ENCODE assay signal across 20 cellular contexts in the genomic region with DNA sequence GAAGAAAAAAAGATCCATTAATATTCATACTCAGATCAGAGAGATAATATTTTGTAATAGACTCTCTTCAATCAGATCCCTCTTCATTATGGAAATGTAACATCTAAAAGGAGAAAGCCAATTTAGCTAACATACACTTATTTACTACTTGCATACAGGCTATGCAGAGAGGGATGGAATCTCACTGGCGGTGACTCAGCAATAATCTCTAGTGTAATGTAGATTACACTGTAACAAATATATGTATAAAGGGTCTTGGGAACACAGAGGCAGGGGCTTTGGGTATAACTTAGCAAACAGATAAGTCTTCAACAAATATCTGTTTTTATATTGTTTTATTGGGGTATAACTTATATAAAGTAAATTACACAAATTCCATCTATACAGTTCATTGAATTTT.
DNase-seq lines count a peak whose midpoint lies in the region; FAIRE-seq and TF ChIP-seq lines count a peak whose summit lies in the region.
"Had no signal": no experiment of that assay in that cellular context is flagged by ENCODE, and none has a peak within 500 bp of the region (broad histone marks: within the 10 kb centered on the region; RNA-seq: fewer than 3 reads in every experiment).

No MANE protein-coding gene starts in this region.

- no peak overlapping the region for H3K18ac ChIP-seq in H1 (ENCODE audit: extremely low read depth, low read length)

- H3K56ac ChIP-seq in H1 (replicated peaks; ENCODE audit: insufficient read length, low read depth, low read length): no peak overlapping the region

- 67% methylated on average over 1 of the region's 1 CpG; no CpG with 5 or more reads in 1 of the 2 experiments for WGBS in H1 (ENCODE audit: extremely low coverage in 1 of 2, insufficient coverage in 1 of 2, insufficient read length in 1 of 2, insufficient replicate concordance in 2 of 2, low coverage in 1 of 2, low lambda C conversion rate in 2 of 2, missing lambda C conversion rate in 1 of 2), 2 experiments

- H3K23ac ChIP-seq in H1 (ENCODE audit: insufficient read length): no peak overlapping the region

- H2AK5ac ChIP-seq in H1 (ENCODE audit: low read depth, low read length): no peak overlapping the region

- H3K27ac Mint-ChIP-seq in nephron: peak overlapping the region; percentile 51 to 80 (median 58)
- H3K27ac Mint-ChIP-seq: activated CD4-positive, alpha-beta memory T cell treated with anti-CD3 and anti-CD28 coated beads for 36 hours; activated naive CD8-positive, alpha-beta T cell treated with anti-CD3 and anti-CD28 coated beads for 36 hours had no signal

- H3K4ac ChIP-seq in H1 (replicated peaks; ENCODE audit: insufficient read length, low read depth, low read length): no peak overlapping the region

- H3K27me3 ChIP-seq in H1 (replicated peaks in 1 of 4; ENCODE audit: control insufficient read depth in 3 of 4, extremely low read depth in 1 of 4, insufficient read depth in 3 of 4, low read length in 3 of 4): no peaks in the 10 kb centered on the region
- H3K27me3 ChIP-seq: Peyer's patch, upper lobe of right lung had no signal

- no peak overlapping the region for H4K8ac ChIP-seq in H1 (ENCODE audit: extremely low read depth, insufficient read depth, low read length)

- no peak overlapping the region for H4K91ac ChIP-seq in H1 (replicated peaks; ENCODE audit: insufficient read length, low read length)

- peaks cover 21% of the 10 kb centered on the region for H3K4me1 Mint-ChIP-seq in nephron
- H3K4me1 Mint-ChIP-seq: activated naive CD8-positive, alpha-beta T cell treated with anti-CD3 and anti-CD28 coated beads for 36 hours had no signal

- no peak overlapping the region for H3K27ac ChIP-seq in H1 (ENCODE audit: low read depth, low read length)
- no peak overlapping the region for H3K27ac ChIP-seq in substantia nigra (ENCODE audit: low read depth, low read length, poor library complexity, severe bottlenecking)
- H3K27ac ChIP-seq: HL-60, Peyer's patch, upper lobe of right lung had no signal

- no peak overlapping the region for H3K14ac ChIP-seq in H1 (ENCODE audit: insufficient read length)

- no peak overlapping the region for H2BK15ac ChIP-seq in H1 (ENCODE audit: low read length)

- CTCF ChIA-PET in H1 (lab: Charles Lee; ENCODE audit: partially characterized antibody): interaction anchor here (0.6 to 2.5 kb wide), 6 partner anchors 9 to 105 kb away, joined by 3 to 9 read pairs (median 3); no protein-coding TSS in a partner anchor

- H3K4me3 ChIP-seq in H1 (ENCODE audit: extremely low read depth in 1 of 4, insufficient read depth in 2 of 4, low read depth in 3 of 4, low read length in 4 of 4): no peak overlapping the region
- H3K4me3 ChIP-seq: Peyer's patch, upper lobe of right lung had no signal

- no peaks in the 10 kb centered on the region for H3K23me2 ChIP-seq in H1 (ENCODE audit: low read depth, low read length)

- H3K79me2 ChIP-seq in H1 (ENCODE audit: control insufficient read depth in 1 of 2, insufficient read depth in 2 of 2, low read length in 2 of 2): no peaks in the 10 kb centered on the region; a peak in 1 of 4 replicates

- H4K5ac ChIP-seq in H1 (ENCODE audit: insufficient read length, low read depth, low read length): no peak overlapping the region

- H2BK120ac ChIP-seq in H1 (replicated peaks; ENCODE audit: low read depth, low read length): no peak overlapping the region

- no peak overlapping the region for H2AFZ ChIP-seq in H1 (ENCODE audit: low read length)

- TF ChIP-seq CTCF in H1 (IDR thresholded peaks at IDR 0.05; ENCODE audit: control extremely low read depth in 1 of 3, insufficient read depth in 1 of 3, low read depth in 1 of 3, low read length in 3 of 3): no peak
- TF ChIP-seq CTCF in nephron (IDR thresholded peaks at IDR 0.05; ENCODE audit: unreplicated experiment in 3 of 3): no peak

- H3K36me3 ChIP-seq in H1 (ENCODE audit: control insufficient read depth in 2 of 4, insufficient read depth in 4 of 4, low read length in 3 of 4): peaks cover 5 to 62% (median 17%) of the 10 kb centered on the region in 4 experiments; a peak in 6 of 8 replicates
- H3K36me3 ChIP-seq: Peyer's patch, upper lobe of right lung had no signal

- no peak for FAIRE-seq in H1 (lab: Jason Lieb, UNC)
- FAIRE-seq in urothelium cell line (lab: Jason Lieb, UNC): no peak
- FAIRE-seq: A204.1, frontal cortex had no signal

- no peak overlapping the region for H3K4me3 Mint-ChIP-seq in nephron
- H3K4me3 Mint-ChIP-seq: activated CD4-positive, alpha-beta memory T cell treated with anti-CD3 and anti-CD28 coated beads for 36 hours; activated naive CD8-positive, alpha-beta T cell treated with anti-CD3 and anti-CD28 coated beads for 36 hours; activated T-cell treated with anti-CD3 and anti-CD28 coated beads, Interleukin-2, amount 50 U/mL, for 4 hours; naive B cell had no signal

- H2BK20ac ChIP-seq in H1 (ENCODE audit: low read length): no peak overlapping the region

- no peak overlapping the region; a peak in 2 of 4 replicates for H3K4me2 ChIP-seq in H1 (ENCODE audit: insufficient read depth in 1 of 2, low read depth in 2 of 2, low read length in 2 of 2)

- no peak for TF ChIP-seq POLR2A in H1 (IDR thresholded peaks at IDR 0.05; ENCODE audit: control extremely low read depth in 1 of 2, low read depth in 2 of 2, low read length in 2 of 2)

- TF ChIP-seq EP300 in H1 (IDR thresholded peaks at IDR 0.05; ENCODE audit: borderline replicate concordance in 1 of 2, low read depth in 2 of 2, low read length in 2 of 2): no peak

- H3K9me3 Mint-ChIP-seq in nephron: peaks cover 3% of the 10 kb centered on the region
- H3K9me3 Mint-ChIP-seq: activated CD4-positive, alpha-beta memory T cell treated with anti-CD3 and anti-CD28 coated beads for 36 hours; activated naive CD8-positive, alpha-beta T cell treated with anti-CD3 and anti-CD28 coated beads for 36 hours; activated T-cell treated with anti-CD3 and anti-CD28 coated beads, Interleukin-2, amount 50 U/mL, for 4 hours; naive B cell had no signal

- peaks cover 0 to 3% (median under 1%) of the 10 kb centered on the region in 4 experiments; a peak in 2 of 7 replicates for H3K4me1 ChIP-seq in H1 (replicated peaks in 1 of 4; ENCODE audit: control insufficient read depth in 3 of 4, insufficient read depth in 4 of 4, low read length in 3 of 4)
- H3K4me1 ChIP-seq: Peyer's patch, upper lobe of right lung had no signal

- DNase-seq in DMS53 (lab: John Stamatoyannopoulos, UW): peak; percentile 50
- no peak for DNase-seq in DMS53 treated with DMSO at 0.1 percent for 48 hours (lab: John Stamatoyannopoulos, UW; ENCODE audit: unreplicated experiment)
- DNase-seq in OCI-M1 (lab: John Stamatoyannopoulos, UW): peak; percentile 24
- no peak for DNase-seq in H1 (ENCODE audit: low read depth in 1 of 2, low spot score in 2 of 2)
- DNase-seq in urothelium cell line (ENCODE audit: low spot score): no peak
- DNase-seq in DMS114 treated with DMSO at 0.1 percent for 48 hours (lab: John Stamatoyannopoulos, UW; ENCODE audit: unreplicated experiment): no peak
- no peak for DNase-seq in substantia nigra (lab: John Stamatoyannopoulos, UW)
- DNase-seq: activated CD4-positive, alpha-beta memory T cell treated with anti-CD3 and anti-CD28 coated beads for 36 hours; activated naive CD8-positive, alpha-beta T cell treated with anti-CD3 and anti-CD28 coated beads for 36 hours; activated T-cell treated with anti-CD3 and anti-CD28 coated beads, Interleukin-2, amount 50 U/mL, for 4 hours; cerebellar nuclear complex; naive B cell; NCI-H1417 treated with DMSO at 0.1 percent for 48 hours; Peyer's patch; stimulated activated naive CD4-positive, alpha-beta T cell; upper lobe of right lung had no signal

- no peak for TF ChIP-seq RAD21 in H1 (IDR thresholded peaks at IDR 0.05 in 1 of 2, conservative IDR thresholded peaks at IDR 0.05 in 1 of 2; ENCODE audit: low read depth in 2 of 2, low read length in 2 of 2)

- no peaks in the 10 kb centered on the region for H3K9me3 ChIP-seq in H1 (ENCODE audit: insufficient read depth in 2 of 2, low read depth in 1 of 2, low read length in 1 of 2)
- H3K9me3 ChIP-seq: Peyer's patch, upper lobe of right lung had no signal

- no peaks in the 10 kb centered on the region for H3K79me1 ChIP-seq in H1 (ENCODE audit: low read depth, low read length)

- peaks cover 36% of the 10 kb centered on the region for H3K36me3 Mint-ChIP-seq in nephron (ENCODE audit: low read depth)
- H3K36me3 Mint-ChIP-seq: activated CD4-positive, alpha-beta memory T cell treated with anti-CD3 and anti-CD28 coated beads for 36 hours; activated naive CD8-positive, alpha-beta T cell treated with anti-CD3 and anti-CD28 coated beads for 36 hours; naive B cell had no signal

- no peak overlapping the region for H3K9ac ChIP-seq in H1 (replicated peaks in 1 of 4; ENCODE audit: extremely low read depth in 1 of 4, low read depth in 3 of 4, low read length in 3 of 4)

- POLR2A ChIA-PET in H1 (lab: Charles Lee; ENCODE audit: partially characterized antibody): interaction anchor here (0.8 to 1.4 kb wide), 2 partner anchors 18 to 58 kb away, joined by 3 read pairs; no protein-coding TSS in a partner anchor

- H3K27me3 Mint-ChIP-seq in nephron (ENCODE audit: low read depth): no peaks in the 10 kb centered on the region

- no peak overlapping the region for H2BK5ac ChIP-seq in H1 (ENCODE audit: low read depth, low read length)

- H2BK12ac ChIP-seq in H1 (ENCODE audit: low read depth, low read length): no peak overlapping the region; the same call in 1 of the 2 replicates

- H4K20me1 ChIP-seq in H1 (replicated peaks in 1 of 2; ENCODE audit: control insufficient read depth in 1 of 2, insufficient read depth in 2 of 2, low read length in 2 of 2): no peaks in the 10 kb centered on the region

TF ChIP-seq in H1, 55 proteins besides CTCF, POLR2A, EP300 and RAD21:
- TF ChIP-seq BACH1 (IDR thresholded peaks at IDR 0.05; ENCODE audit: low read length) (peak; percentile 89), CHD1 (IDR thresholded peaks at IDR 0.05; ENCODE audit: low read depth, low read length) (no peak), MAFK (IDR thresholded peaks at IDR 0.05; ENCODE audit: low read depth, low read length) (peak; percentile 86)

Comparison
In these comparisons a context has a peak if more than half of its experiments do, and no peak if none do; other contexts are left out.
1. DNase-seq: peak in DMS53 (single experiment) and OCI-M1 (single experiment); none in DMS53 treated with DMSO at 0.1 percent for 48 hours (single experiment), H1 (0 of 2), urothelium cell line (single experiment), DMS114 treated with DMSO at 0.1 percent for 48 hours (single experiment) and substantia nigra (0 of 49).